ENCODE assay signal across 15 cellular contexts in the genomic region with DNA sequence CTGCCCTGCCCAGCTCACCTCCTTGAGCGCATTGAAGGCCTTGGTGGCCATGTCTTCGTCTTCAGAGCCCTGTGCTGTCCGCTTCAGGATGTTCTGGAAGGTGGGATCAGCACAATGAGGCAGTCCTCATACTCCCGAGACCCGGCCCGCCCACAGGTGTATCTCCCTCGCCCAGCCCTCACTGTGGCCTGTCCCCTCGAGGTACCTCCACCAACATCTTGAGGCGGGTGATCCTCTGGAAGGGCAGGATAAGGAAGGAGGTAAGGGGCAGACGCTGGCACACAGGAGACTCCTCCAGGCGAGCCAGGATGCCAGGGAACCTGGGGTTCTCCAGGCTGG. TPM values are rescaled to one million over a fixed set of nuclear protein-coding genes. Genes with fewer than 3 reads are reported as not detected.
DNase-seq lines count a peak whose midpoint lies in the region; ATAC-seq, FAIRE-seq and TF ChIP-seq lines count a peak whose summit lies in the region.
"Had no signal": no experiment of that assay in that cellular context is flagged by ENCODE, and none has a peak within 500 bp of the region (broad histone marks: within the 10 kb centered on the region; RNA-seq: fewer than 3 reads in every experiment).

No MANE protein-coding gene starts in this region.

- H3K9ac ChIP-seq in SK-N-SH = no peak overlapping the region

- H3K27me3 ChIP-seq in DOHH2 (ENCODE audit: control insufficient read depth, low read length) (no peaks in the 10 kb centered on the region), SK-N-SH (ENCODE audit: insufficient read depth) (no peaks in the 10 kb centered on the region)
- no peaks in the 10 kb centered on the region for H3K27me3 ChIP-seq in naive thymus-derived CD4-positive, alpha-beta T cell (ENCODE audit: control insufficient read depth in 2 of 2, insufficient read depth in 2 of 2, low read length in 2 of 2)
- H3K27me3 ChIP-seq: gastroesophageal sphincter, SJSA1 had no signal

- H3K9me3 ChIP-seq in A549 = no peaks in the 10 kb centered on the region
- H3K9me3 ChIP-seq in DOHH2 (ENCODE audit: control insufficient read depth, insufficient read depth, low read length) = no peaks in the 10 kb centered on the region
- H3K9me3 ChIP-seq in naive thymus-derived CD4-positive, alpha-beta T cell (ENCODE audit: control insufficient read depth in 2 of 3, low read length in 3 of 3) = no peaks in the 10 kb centered on the region
- H3K9me3 ChIP-seq in SK-N-SH = no peaks in the 10 kb centered on the region
- H3K9me3 ChIP-seq: gastroesophageal sphincter, psoas muscle, SJSA1 had no signal

- DNase-seq in A549 (ENCODE audit: low read depth in 1 of 2, low spot score in 1 of 2) (no peak), SK-N-SH (no peak), SHP77 (lab: John Stamatoyannopoulos, UW) (no peak), mucosa of gallbladder (ENCODE audit: low spot score) (no peak)
- DNase-seq in activated CD8-positive, alpha-beta T cell treated with anti-CD3 and anti-CD28 coated beads for 36 hours = no peak
- no peak for DNase-seq in naive thymus-derived CD4-positive, alpha-beta T cell
- DNase-seq: activated B cell treated with CpG ODN at 0.5 μM for 24 hours, NCI-H2171, psoas muscle had no signal

- H3K4me3 Mint-ChIP-seq in activated CD8-positive, alpha-beta T cell treated with anti-CD3 and anti-CD28 coated beads for 36 hours = peak overlapping the region; percentile 18
- peak overlapping the region in 4 of 10 donors; percentile 13 to 55 (median 20) for H3K4me3 Mint-ChIP-seq in naive thymus-derived CD4-positive, alpha-beta T cell

- no peaks in the 10 kb centered on the region for H3F3A ChIP-seq in DOHH2 (ENCODE audit: control insufficient read depth, insufficient read depth)
- H3F3A ChIP-seq in SK-N-SH (replicated peaks; ENCODE audit: insufficient read depth) = peaks cover 11% of the 10 kb centered on the region

- peak overlapping the region in 1 of 2 experiments; percentile 95; a peak in 2 of 6 replicates for H3K27ac ChIP-seq in A549
- H3K27ac ChIP-seq in DOHH2 (ENCODE audit: low read depth, low read length) = no peak overlapping the region
- peak overlapping the region; percentile 81 for H3K27ac ChIP-seq in naive thymus-derived CD4-positive, alpha-beta T cell (ENCODE audit: low read depth, low read length)
- H3K27ac ChIP-seq in SK-N-SH (ENCODE audit: low read depth in 2 of 2, low read length in 1 of 2) = no peak overlapping the region

- TF ChIP-seq RAD21 in A549 (conservative IDR thresholded peaks at IDR 0.05 in 1 of 2, IDR thresholded peaks at IDR 0.05 in 1 of 2) (no peak), SK-N-SH (IDR thresholded peaks at IDR 0.05; ENCODE audit: low read length) (no peak)

- H3K36me3 Mint-ChIP-seq in activated CD8-positive, alpha-beta T cell treated with anti-CD3 and anti-CD28 coated beads for 36 hours (ENCODE audit: low read depth) = peaks cover 4% of the 10 kb centered on the region
- H3K36me3 Mint-ChIP-seq in naive thymus-derived CD4-positive, alpha-beta T cell = peaks cover 0 to 11% (median 11%) of the 10 kb centered on the region in 5 donors

- H3K4me1 ChIP-seq in A549 (peaks cover 26% of the 10 kb centered on the region), DOHH2 (ENCODE audit: control insufficient read depth, low read length) (peaks cover 11% of the 10 kb centered on the region), SK-N-SH (ENCODE audit: control insufficient read depth in 1 of 2, insufficient read depth in 2 of 2, low read depth in 1 of 2, low read length in 1 of 2) (peaks cover 0 to 22% of the 10 kb centered on the region in 2 experiments; a peak in 1 of 4 replicates)
- H3K4me1 ChIP-seq in naive thymus-derived CD4-positive, alpha-beta T cell (ENCODE audit: control insufficient read depth in 2 of 2, insufficient read depth in 2 of 2, low read length in 2 of 2) = peaks cover 9 to 15% of the 10 kb centered on the region in 2 donors
- H3K4me1 ChIP-seq: psoas muscle had no signal

- no peaks in the 10 kb centered on the region for H3K27me3 Mint-ChIP-seq in activated CD8-positive, alpha-beta T cell treated with anti-CD3 and anti-CD28 coated beads for 36 hours
- H3K27me3 Mint-ChIP-seq in naive thymus-derived CD4-positive, alpha-beta T cell = no peaks in the 10 kb centered on the region
- H3K27me3 Mint-ChIP-seq: activated B cell treated with CpG ODN at 0.5 μM for 24 hours had no signal

- CTCF ChIA-PET in A549 (lab: Yijun Ruan, JAX) = interaction anchor here (0.9 to 3.9 kb wide), 6 partner anchors 12 to 157 kb away, joined by 3 to 31 read pairs (median 5); no protein-coding TSS in a partner anchor
- CTCF ChIA-PET in activated CD8-positive, alpha-beta T cell treated with anti-CD3 and anti-CD28 coated beads for 36 hours (lab: Charles Lee) = interaction anchor here (1.0 to 3.6 kb wide), 6 partner anchors 8 to 127 kb away, joined by 3 to 23 read pairs (median 4); partner anchors contain the start of gene CPLANE2
- CTCF ChIA-PET in naive thymus-derived CD4-positive, alpha-beta T cell (lab: Charles Lee) = interaction anchor here (1.2 to 3.0 kb wide), 6 partner anchors 16 to 126 kb away, joined by 3 to 16 read pairs (median 4); partner anchors contain the start of gene CPLANE2
- CTCF ChIA-PET in SK-N-SH (lab: Yijun Ruan, JAX) = interaction anchor here (0.5 to 6.8 kb wide), 10 partner anchors 12 to 161 kb away, joined by 3 to 43 read pairs (median 4); partner anchors contain the start of genes FAM131C and SZRD1

- 0 out of 3 replicates have a peak, but pooled peaks have one; percentile 2 for TF ChIP-seq CTCF in A549 (IDR thresholded peaks at IDR 0.05)
- peak; percentile 4 for TF ChIP-seq CTCF in DOHH2 (IDR thresholded peaks at IDR 0.05; ENCODE audit: low read depth, low read length, poor library complexity, severe bottlenecking)
- TF ChIP-seq CTCF in activated CD8-positive, alpha-beta T cell treated with anti-CD3 and anti-CD28 coated beads for 36 hours (IDR thresholded peaks at IDR 0.05) = peak; percentile 11
- no peak for TF ChIP-seq CTCF in SK-N-SH (IDR thresholded peaks at IDR 0.05)

- no peaks in the 10 kb centered on the region for H3K79me2 ChIP-seq in DOHH2 (ENCODE audit: control insufficient read depth, low read length)
- H3K79me2 ChIP-seq in SK-N-SH (ENCODE audit: insufficient read depth) = no peaks in the 10 kb centered on the region

- peaks cover 4% of the 10 kb centered on the region for H3K4me1 Mint-ChIP-seq in activated CD8-positive, alpha-beta T cell treated with anti-CD3 and anti-CD28 coated beads for 36 hours (ENCODE audit: low read depth)
- H3K4me1 Mint-ChIP-seq in naive thymus-derived CD4-positive, alpha-beta T cell = peaks cover 7 to 17% (median 13%) of the 10 kb centered on the region in 7 donors

- H2AFZ ChIP-seq in SK-N-SH (ENCODE audit: low read depth) = no peak overlapping the region

- intact Hi-C loops in activated CD8-positive, alpha-beta T cell treated with anti-CD3 and anti-CD28 coated beads for 36 hours (cut with micrococcal nuclease) = no loop called here
- intact Hi-C loops in naive thymus-derived CD4-positive, alpha-beta T cell (cut with micrococcal nuclease) = loop anchor here (1.0 to 10.0 kb wide), 9 partner anchors 39 to 709 kb away; partner anchors contain the start of genes DDI2 (in 1 of the 2), FBXO42 (in 1 of the 2), NBPF1 (in 1 of the 2) and NECAP2 (in 1 of the 2)

- H3K4me3 ChIP-seq in A549 (no peak overlapping the region), DOHH2 (ENCODE audit: low read length) (no peak overlapping the region), SK-N-SH (ENCODE audit: low read depth in 2 of 2, low read length in 1 of 2) (no peak overlapping the region)
- H3K4me3 ChIP-seq in naive thymus-derived CD4-positive, alpha-beta T cell (ENCODE audit: low read length) = no peak overlapping the region

- no peak overlapping the region for H3K27ac Mint-ChIP-seq in activated CD8-positive, alpha-beta T cell treated with anti-CD3 and anti-CD28 coated beads for 36 hours
- peak overlapping the region in 2 of 9 donors; percentile 51 to 56 for H3K27ac Mint-ChIP-seq in naive thymus-derived CD4-positive, alpha-beta T cell
- H3K27ac Mint-ChIP-seq: activated B cell treated with CpG ODN at 0.5 μM for 24 hours had no signal

- H3K9me2 ChIP-seq in DOHH2 (replicated peaks; ENCODE audit: control insufficient read depth, low read length) = no peaks in the 10 kb centered on the region
- no peaks in the 10 kb centered on the region for H3K9me2 ChIP-seq in SK-N-SH

- H3K36me3 ChIP-seq in DOHH2 (ENCODE audit: control insufficient read depth, low read length) = no peaks in the 10 kb centered on the region
- H3K36me3 ChIP-seq in naive thymus-derived CD4-positive, alpha-beta T cell (ENCODE audit: control insufficient read depth in 2 of 3, insufficient read depth in 3 of 3, low read length in 3 of 3) = peaks cover 0 to 13% (median 0%) of the 10 kb centered on the region in 3 experiments
- H3K36me3 ChIP-seq in SK-N-SH (replicated peaks in 1 of 2; ENCODE audit: control insufficient read depth in 1 of 2, insufficient read depth in 2 of 2, low read length in 1 of 2) = no peaks in the 10 kb centered on the region
- H3K36me3 ChIP-seq: gastroesophageal sphincter, SJSA1 had no signal

- ATAC-seq in A549 = no peak
- ATAC-seq in activated CD8-positive, alpha-beta T cell treated with anti-CD3 and anti-CD28 coated beads for 36 hours = no peak
- ATAC-seq in naive thymus-derived CD4-positive, alpha-beta T cell = no peak
- ATAC-seq in HG02759 (IDR thresholded peaks at IDR 0.05; ENCODE audit: unreplicated experiment) = no peak
- ATAC-seq: gastroesophageal sphincter, psoas muscle had no signal

- FAIRE-seq in A549 (lab: Jason Lieb, UNC) = no peak

- POLR2A ChIA-PET in A549 (lab: Yijun Ruan, JAX) (interaction anchor here (2.3 kb wide), 1 partner anchor 32 kb away, joined by 5 read pairs; the partner anchor contains the start of gene CPLANE2), SK-N-SH (lab: Yijun Ruan, JAX) (interaction anchor here (0.7 kb wide), 1 partner anchor 41 kb away, joined by 3 read pairs; no protein-coding TSS in a partner anchor)
- POLR2A ChIA-PET in activated CD8-positive, alpha-beta T cell treated with anti-CD3 and anti-CD28 coated beads for 36 hours (lab: Charles Lee) = interaction anchor here (1.1 to 5.6 kb wide), 2 partner anchors 13 to 42 kb away, joined by 3 to 27 read pairs; no protein-coding TSS in a partner anchor
- POLR2A ChIA-PET in naive thymus-derived CD4-positive, alpha-beta T cell (lab: Charles Lee) = interaction anchor here (0.6 to 1.9 kb wide), 4 partner anchors 11 to 43 kb away, joined by 3 to 17 read pairs (median 4); no protein-coding TSS in a partner anchor

- 89% methylated on average over 9 of the region's 11 CpGs for WGBS in A549 (ENCODE audit: missing lambda C conversion rate)
- WGBS in SK-N-SH (ENCODE audit: low lambda C conversion rate) = 93% methylated on average over 7 of the region's 11 CpGs

- no peak for TF ChIP-seq POLR2A in A549 (IDR thresholded peaks at IDR 0.05; ENCODE audit: low read length)

- TF ChIP-seq EP300 in A549 (IDR thresholded peaks at IDR 0.05) = no peak
- TF ChIP-seq EP300 in SK-N-SH (IDR thresholded peaks at IDR 0.05; ENCODE audit: borderline replicate concordance in 1 of 2, low read depth in 1 of 2, low read length in 1 of 2) = no peak

- no peaks in the 10 kb centered on the region for H3K9me3 Mint-ChIP-seq in activated CD8-positive, alpha-beta T cell treated with anti-CD3 and anti-CD28 coated beads for 36 hours
- H3K9me3 Mint-ChIP-seq in naive thymus-derived CD4-positive, alpha-beta T cell = peaks cover 0 to 2% (median 0%) of the 10 kb centered on the region in 11 donors
- H3K9me3 Mint-ChIP-seq: activated B cell treated with CpG ODN at 0.5 μM for 24 hours; activated T-helper 2 cell treated with anti-CD3 and anti-CD28 coated beads, Interferon-gamma antibody, Interleukin-2, Interleukin-4, amounts not matched to agents 10 μg/mL and 5 μg/mL and 100 μg/mL, durations not matched to agents 14 hours and 24 hours and 36 hours had no signal

- H4K20me1 ChIP-seq in DOHH2 (ENCODE audit: control insufficient read depth, insufficient read depth, low read depth, low read length) (no peaks in the 10 kb centered on the region), SK-N-SH (ENCODE audit: insufficient read depth) (no peaks in the 10 kb centered on the region)

- H3K4me2 ChIP-seq in A549 = peak overlapping the region; percentile 79; the same call in 1 of the 3 replicates
- no peak overlapping the region for H3K4me2 ChIP-seq in DOHH2 (ENCODE audit: low read length)
- H3K4me2 ChIP-seq in SK-N-SH = no peak overlapping the region

RNA-seq across cellular contexts. Expression of gene ARHGEF19, which starts 7.2 kb away (rescaled TPM):
- polyA plus RNA-seq in A549 (2011; rRNA removed) (6.1 and 6.7 TPM in 2 replicates), A549 (2017; fragmentation: RNase III; extraction: RNeasy Plus Mini Kit Qiagen cat#74134 plus additional on column Dnase treatment) (7.6 to 9.5 TPM (median 9.2 TPM) in 3 replicates), SK-N-SH (2012; rRNA removed) (11.5 and 11.8 TPM in 2 replicates)
- 9.2 and 11.2 TPM in 2 replicates for polyA plus RNA-seq in A549 (2012; cell fraction: cytosol; rRNA removed)
- 25.8 and 26.3 TPM in 2 replicates for polyA plus RNA-seq in A549 (2012; cell fraction: nucleus; rRNA removed)
- 3.2 and 4.2 TPM in 2 replicates for polyA minus RNA-seq in A549 (2011; rRNA and poly(A)+ RNA removed)
- 1 to 10 TPM; 5.7 to 7.4 TPM for total RNA-seq in activated CD8-positive, alpha-beta T cell treated with anti-CD3 and anti-CD28 coated beads for 36 hours
- total RNA-seq in naive thymus-derived CD4-positive, alpha-beta T cell = 10 to 100 TPM in 3 of 5 experiments, 1 to 10 TPM in 2; 8.8 to 12.4 (median 10.5) TPM
- 1 to 10 TPM; 5.1 to 9.0 TPM for polyA plus RNA-seq in naive thymus-derived CD4-positive, alpha-beta T cell
- polyA plus RNA-seq in SK-N-SH (2012; cell fraction: cytosol; rRNA removed) = 3.7 and 6.1 TPM in 2 replicates
- polyA plus RNA-seq in SK-N-SH (2012; cell fraction: nucleus; rRNA removed) = 29.3 and 39.8 TPM in 2 replicates
- total RNA-seq in mucosa of gallbladder = 6.4 TPM
- total RNA-seq: HT1080 had no signal

RNA-seq across cellular contexts. Expression of gene CPLANE2, which starts 31.7 kb away (rescaled TPM):
- polyA plus RNA-seq in A549 (2011; rRNA removed) (2.4 and 3.6 TPM in 2 replicates), A549 (2017; fragmentation: RNase III; extraction: RNeasy Plus Mini Kit Qiagen cat#74134 plus additional on column Dnase treatment) (2.6 to 3.7 TPM (median 2.8 TPM) in 3 replicates), SK-N-SH (2012; rRNA removed) (6.5 and 8.6 TPM in 2 replicates)
- polyA plus RNA-seq in A549 (2012; cell fraction: cytosol; rRNA removed) = 3.5 and 5.1 TPM in 2 replicates
- 5.7 and 6.7 TPM in 2 replicates for polyA plus RNA-seq in A549 (2012; cell fraction: nucleus; rRNA removed)
- 5.3 and 14.1 TPM in 2 replicates for polyA minus RNA-seq in A549 (2011; rRNA and poly(A)+ RNA removed)
- total RNA-seq in activated CD8-positive, alpha-beta T cell treated with anti-CD3 and anti-CD28 coated beads for 36 hours = 1 to 10 TPM; 1.2 to 1.4 TPM
- total RNA-seq in naive thymus-derived CD4-positive, alpha-beta T cell = 10 to 100 TPM in 2 of 5 experiments, 1 to 10 TPM in 3; 6.6 to 11.4 (median 8.8) TPM
- 1 to 10 TPM; 3.0 to 3.6 TPM for polyA plus RNA-seq in naive thymus-derived CD4-positive, alpha-beta T cell
- 2.9 and 5.8 TPM in 2 replicates for polyA plus RNA-seq in SK-N-SH (2012; cell fraction: cytosol; rRNA removed)
- polyA plus RNA-seq in SK-N-SH (2012; cell fraction: nucleus; rRNA removed) = 11.7 and 12.6 TPM in 2 replicates
- 20.6 TPM for total RNA-seq in mucosa of gallbladder

RNA-seq across cellular contexts. Expression of gene EPHA2, which starts 49.4 kb away (rescaled TPM):
- 55.0 and 59.3 TPM in 2 replicates for polyA plus RNA-seq in A549 (2011; rRNA removed)
- polyA plus RNA-seq in A549 (2012; cell fraction: cytosol; rRNA removed) = 112 and 122 TPM in 2 replicates
- polyA plus RNA-seq in A549 (2012; cell fraction: nucleus; rRNA removed) = 317 and 462 TPM in 2 replicates
- 87.1 to 93.8 TPM (median 93.2 TPM) in 3 replicates for polyA plus RNA-seq in A549 (2017; fragmentation: RNase III; extraction: RNeasy Plus Mini Kit Qiagen cat#74134 plus additional on column Dnase treatment)
- 99.4 and 100.0 TPM in 2 replicates for polyA minus RNA-seq in A549 (2011; rRNA and poly(A)+ RNA removed)
- not detected for total RNA-seq in activated CD8-positive, alpha-beta T cell treated with anti-CD3 and anti-CD28 coated beads for 36 hours
- total RNA-seq in naive thymus-derived CD4-positive, alpha-beta T cell = under 1 TPM in 2 of 5 experiments, not detected in 3; 0.59 to 0.61 TPM
- under 1 TPM in 1 of 2 donors, not detected in 1; 0.30 TPM for polyA plus RNA-seq in naive thymus-derived CD4-positive, alpha-beta T cell
- 82.2 and 126 TPM in 2 replicates for polyA plus RNA-seq in SK-N-SH (2012; rRNA removed)
- polyA plus RNA-seq in SK-N-SH (2012; cell fraction: cytosol; rRNA removed) = 47.2 and 71.1 TPM in 2 replicates
- 164 and 170 TPM in 2 replicates for polyA plus RNA-seq in SK-N-SH (2012; cell fraction: nucleus; rRNA removed)
- 37.2 TPM for total RNA-seq in mucosa of gallbladder
- total RNA-seq: activated B cell treated with CpG ODN at 0.5 μM for 24 hours; activated T-helper 2 cell treated with anti-CD3 and anti-CD28 coated beads, Interferon-gamma antibody, Interleukin-2, Interleukin-4, amounts not matched to agents 10 μg/mL and 5 μg/mL and 100 μg/mL, durations not matched to agents 14 hours and 24 hours and 36 hours had no signal

Comparison
In these comparisons a context has a peak if more than half of its experiments do, and no peak if none do; other contexts are left out.
1. RNA of gene EPHA2, which starts 49.4 kb away (total RNA-seq): 37.2 TPM in mucosa of gallbladder (single experiment); 0.59 to 0.61 TPM in naive thymus-derived CD4-positive, alpha-beta T cell and not detected in activated CD8-positive, alpha-beta T cell treated with anti-CD3 and anti-CD28 coated beads for 36 hours; every median in the first group is over 10 times any median in the second.
2. Of the 12 proteins assayed by ChIP-seq in both A549 and SK-N-SH: peak only in A549: CTCF; only in SK-N-SH: none; in both: none; in neither: 11.